ENCODE assay signal across 22 cellular contexts in the genomic region with DNA sequence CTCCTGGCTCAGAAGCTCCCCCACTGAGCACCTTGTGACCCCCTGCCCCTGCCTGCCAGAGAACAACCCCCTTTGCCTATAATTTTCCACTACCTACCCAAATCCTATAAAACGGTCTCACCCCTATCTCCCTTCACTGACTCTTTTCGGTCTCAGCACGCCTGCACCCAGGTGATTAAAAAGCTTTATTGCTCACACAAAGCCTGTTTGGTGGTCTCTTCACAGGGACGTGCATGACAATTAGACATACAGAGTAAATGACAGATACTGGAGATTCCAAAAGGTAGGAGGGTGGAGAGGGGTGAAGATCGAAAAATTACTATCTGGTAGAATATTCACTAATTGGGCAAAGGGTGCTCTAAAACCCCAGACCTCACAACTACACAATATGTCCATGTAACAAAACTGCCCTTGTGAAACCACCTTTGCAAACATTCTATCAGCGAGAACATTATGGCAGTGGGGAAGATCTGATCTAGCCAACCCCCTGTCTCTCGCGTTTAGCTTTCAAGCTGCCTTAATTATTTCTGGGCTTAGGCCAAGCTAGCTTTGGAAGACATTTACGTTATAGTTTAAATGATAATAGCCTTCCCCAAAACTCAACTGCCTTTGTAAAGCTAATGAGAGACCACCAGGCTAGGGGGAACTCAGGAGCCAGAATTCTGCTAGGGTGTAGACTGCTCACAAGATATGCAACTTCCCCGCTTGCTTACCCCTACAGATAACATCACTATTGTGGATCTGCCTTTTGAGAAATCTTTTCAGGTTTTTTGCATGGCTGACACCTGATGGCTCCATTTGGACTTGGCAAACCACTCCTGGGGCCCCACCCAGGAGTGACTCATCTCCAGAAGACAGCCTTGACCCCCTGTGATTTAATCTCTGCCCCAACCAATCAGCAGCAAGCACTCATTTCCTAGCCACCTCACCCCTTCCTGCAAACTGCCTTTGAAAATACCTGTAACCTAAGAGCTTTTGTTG.
DNase-seq lines count a peak whose midpoint lies in the region; ATAC-seq and TF ChIP-seq lines count a peak whose summit lies in the region.
"Had no signal": no experiment of that assay in that cellular context is flagged by ENCODE, and none has a peak within 500 bp of the region (broad histone marks: within the 10 kb centered on the region; RNA-seq: fewer than 3 reads in every experiment).

No MANE protein-coding gene starts in this region.

- no peak overlapping the region for H3K4me3 Mint-ChIP-seq in neural progenitor cell
- H3K4me3 Mint-ChIP-seq: activated CD4-positive, alpha-beta memory T cell treated with anti-CD3 and anti-CD28 coated beads, Interleukin-2, amount 10 ng/mL, durations not matched to agents 7 days and 5 days; CD8-positive, alpha-beta T cell; dendritic cell treated with granulocyte-macrophage colony-stimulating factor and Interleukin-4, amounts not matched to agents 40 ng/mL and 50 ng/mL, for 4 days; stimulated activated memory B cell treated with anti-CD40 and anti-IgM and Interleukin-4, amounts not matched to agents 10 μg/mL and 1 μg/mL and 100 μg/mL, for 72 hours had no signal

- H3K79me2 ChIP-seq in hepatocyte (no peaks in the 10 kb centered on the region), neural progenitor cell (ENCODE audit: low read depth) (no peaks in the 10 kb centered on the region)

- H3K27me3 Mint-ChIP-seq in neural progenitor cell (ENCODE audit: insufficient read depth, low read depth), result peaks cover 2% of the 10 kb centered on the region
- H3K27me3 Mint-ChIP-seq: activated CD4-positive, alpha-beta memory T cell treated with anti-CD3 and anti-CD28 coated beads, Interleukin-2, amount 10 ng/mL, durations not matched to agents 7 days and 5 days; dendritic cell treated with granulocyte-macrophage colony-stimulating factor and Interleukin-4, amounts not matched to agents 40 ng/mL and 50 ng/mL, for 4 days; stimulated activated memory B cell treated with anti-CD40 and anti-IgM and Interleukin-4, amounts not matched to agents 10 μg/mL and 1 μg/mL and 100 μg/mL, for 72 hours had no signal

- H3K9me2 ChIP-seq in hepatocyte (replicated peaks; ENCODE audit: insufficient read depth), result no peaks in the 10 kb centered on the region

- no peak overlapping the region for H3K4me3 ChIP-seq in hepatocyte
- H3K4me3 ChIP-seq in neural progenitor cell, result no peak overlapping the region
- H3K4me3 ChIP-seq: adrenal gland, smooth muscle cell, uterus had no signal

- no peaks in the 10 kb centered on the region for H3K9me3 Mint-ChIP-seq in neural progenitor cell

- H3K4me1 ChIP-seq in hepatocyte (ENCODE audit: insufficient read depth) (no peaks in the 10 kb centered on the region), neural progenitor cell (peaks cover 10% of the 10 kb centered on the region)
- H3K4me1 ChIP-seq: adrenal gland, uterus had no signal

- H2AFZ ChIP-seq in hepatocyte, result no peak overlapping the region
- H2AFZ ChIP-seq in neural progenitor cell (replicated peaks), result no peak overlapping the region

- no peak overlapping the region for H3K9ac ChIP-seq in neural progenitor cell

- H3K9me3 ChIP-seq in hepatocyte (ENCODE audit: low read depth), result no peaks in the 10 kb centered on the region
- H3K9me3 ChIP-seq in neural progenitor cell (ENCODE audit: low read depth), result no peaks in the 10 kb centered on the region
- H3K9me3 ChIP-seq: adrenal gland, uterus had no signal

- no peak overlapping the region for H3K27ac Mint-ChIP-seq in neural progenitor cell
- H3K27ac Mint-ChIP-seq: activated CD4-positive, alpha-beta memory T cell treated with anti-CD3 and anti-CD28 coated beads, Interleukin-2, amount 10 ng/mL, durations not matched to agents 7 days and 5 days; CD8-positive, alpha-beta T cell; dendritic cell treated with granulocyte-macrophage colony-stimulating factor and Interleukin-4, amounts not matched to agents 40 ng/mL and 50 ng/mL, for 4 days; stimulated activated memory B cell treated with anti-CD40 and anti-IgM and Interleukin-4, amounts not matched to agents 10 μg/mL and 1 μg/mL and 100 μg/mL, for 72 hours had no signal

- H3K36me3 Mint-ChIP-seq in neural progenitor cell, result no peaks in the 10 kb centered on the region
- H3K36me3 Mint-ChIP-seq: CD8-positive, alpha-beta T cell; stimulated activated memory B cell treated with anti-CD40 and anti-IgM and Interleukin-4, amounts not matched to agents 10 μg/mL and 1 μg/mL and 100 μg/mL, for 72 hours had no signal

- no peaks in the 10 kb centered on the region for H3K4me1 Mint-ChIP-seq in neural progenitor cell
- H3K4me1 Mint-ChIP-seq: stimulated activated memory B cell treated with anti-CD40 and anti-IgM and Interleukin-4, amounts not matched to agents 10 μg/mL and 1 μg/mL and 100 μg/mL, for 72 hours had no signal

- peak; percentile 40 for ATAC-seq in GM18868 (IDR thresholded peaks at IDR 0.05; ENCODE audit: unreplicated experiment)
- ATAC-seq: activated CD4-positive, CD25-positive, alpha-beta regulatory T cell treated with anti-CD3 and anti-CD28 coated beads, Interleukin-2, amount 50 U/mL, for 24 hours; CD8-positive, alpha-beta T cell; stimulated activated memory B cell treated with anti-CD40 and anti-IgM and Interleukin-4, amounts not matched to agents 10 μg/mL and 1 μg/mL and 100 μg/mL, for 72 hours had no signal

- no peaks in the 10 kb centered on the region for H3K27me3 ChIP-seq in hepatocyte
- H3K27me3 ChIP-seq in neural progenitor cell, result no peaks in the 10 kb centered on the region
- H3K27me3 ChIP-seq: adrenal gland, uterus had no signal

- WGBS in hepatocyte (ENCODE audit: low lambda C conversion rate, missing lambda C conversion rate), result 38% methylated on average over 10 of the region's 10 CpGs

- DNase-seq in NCI-H69 (lab: John Stamatoyannopoulos, UW) (peak; percentile 76), hepatocyte (ENCODE audit: low spot score) (peak; percentile 4), neural progenitor cell (ENCODE audit: low spot score) (peak; percentile 1), RKO (ENCODE audit: low spot score) (no peak), C1 segment of cervical spinal cord (lab: John Stamatoyannopoulos, UW) (no peak), DMS 273 (lab: John Stamatoyannopoulos, UW; ENCODE audit: unreplicated experiment) (no peak)
- DNase-seq: activated CD4-positive, alpha-beta memory T cell treated with anti-CD3 and anti-CD28 coated beads, Interleukin-2, amount 10 ng/mL, durations not matched to agents 7 days and 5 days; activated gamma-delta T cell; adrenal gland; CD8-positive, alpha-beta T cell; DMS79; GOT3; NCI-H2171 treated with DMSO at 0.1 percent for 48 hours; NCI-H774; SHP77; T1000; uterus had no signal

- H4K20me1 ChIP-seq in hepatocyte (ENCODE audit: insufficient read depth, poor library complexity, severe bottlenecking) (no peaks in the 10 kb centered on the region), neural progenitor cell (ENCODE audit: low read depth) (no peaks in the 10 kb centered on the region)

- H3K27ac ChIP-seq in hepatocyte (no peak overlapping the region), neural progenitor cell (no peak overlapping the region)
- H3K27ac ChIP-seq: adrenal gland, uterus had no signal

- H3F3A ChIP-seq in neural progenitor cell (ENCODE audit: low read depth), result peaks cover 3% of the 10 kb centered on the region

- H3K4me2 ChIP-seq in hepatocyte, result no peak overlapping the region
- peak overlapping the region; percentile 27 for H3K4me2 ChIP-seq in neural progenitor cell
- H3K4me2 ChIP-seq: smooth muscle cell had no signal

- no peak for TF ChIP-seq CTCF in hepatocyte (IDR thresholded peaks at IDR 0.05; ENCODE audit: poor library complexity)
- TF ChIP-seq CTCF in neural progenitor cell (IDR thresholded peaks at IDR 0.05), result no peak

- no peaks in the 10 kb centered on the region for H3K36me3 ChIP-seq in hepatocyte (replicated peaks; ENCODE audit: insufficient read depth, low read depth)
- no peaks in the 10 kb centered on the region for H3K36me3 ChIP-seq in neural progenitor cell
- H3K36me3 ChIP-seq: adrenal gland, uterus had no signal

Comparison
In these comparisons a context has a peak if more than half of its experiments do, and no peak if none do; other contexts are left out.
1. DNase-seq: peak in NCI-H69 (single experiment), hepatocyte (single experiment) and neural progenitor cell (single experiment); none in RKO (single experiment), C1 segment of cervical spinal cord (0 of 14) and DMS 273 (single experiment).